33 cellular contexts compared by ENCODE assay signal in the genomic region with DNA sequence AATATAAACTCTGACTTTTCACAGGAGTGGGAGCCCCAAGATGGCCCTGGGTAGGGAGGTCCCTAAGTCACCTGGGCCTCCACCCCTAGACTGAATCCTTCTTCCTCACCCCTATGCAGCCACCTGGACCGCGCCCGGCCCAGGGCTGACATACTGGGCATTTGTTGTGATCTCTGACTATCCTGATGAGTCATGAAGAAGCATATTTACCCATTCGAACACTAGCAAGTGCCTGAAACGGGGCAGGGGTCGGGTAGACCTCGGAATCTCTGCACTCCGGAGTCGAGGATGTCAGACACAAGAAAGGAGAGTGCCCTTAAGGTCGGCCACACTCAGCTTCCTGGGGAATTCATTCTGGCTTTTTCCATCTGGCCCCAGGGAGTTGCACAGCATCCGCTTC. TPM values are rescaled to one million over a fixed set of nuclear protein-coding genes. Genes with fewer than 3 reads are reported as not detected.
DNase-seq lines count a peak whose midpoint lies in the region; ATAC-seq and TF ChIP-seq lines count a peak whose summit lies in the region.
"Had no signal": no experiment of that assay in that cellular context is flagged by ENCODE, and none has a peak within 500 bp of the region (broad histone marks: within the 10 kb centered on the region; RNA-seq: fewer than 3 reads in every experiment).

No MANE protein-coding gene starts in this region.

- H3K27me3 ChIP-seq in heart right ventricle = no peaks in the 10 kb centered on the region
- no peaks in the 10 kb centered on the region for H3K27me3 ChIP-seq in mesenchymal stem cell (ENCODE audit: control insufficient read depth in 1 of 2, insufficient read depth in 1 of 2, low read length in 2 of 2)
- no peaks in the 10 kb centered on the region for H3K27me3 ChIP-seq in ascending aorta
- H3K27me3 ChIP-seq in esophagus squamous epithelium = no peaks in the 10 kb centered on the region

- no peak overlapping the region for H4K91ac ChIP-seq in mesenchymal stem cell (ENCODE audit: low read length)

- H3K27me3 Mint-ChIP-seq in immature natural killer cell (ENCODE audit: low read depth in 3 of 3) = peaks cover 0 to 3% (median 0%) of the 10 kb centered on the region in 3 donors
- H3K27me3 Mint-ChIP-seq: activated CD4-positive, alpha-beta T cell treated with anti-CD3 and anti-CD28 coated beads, Interleukin-2, amount 10 ng/mL, durations not matched to agents 24 days and 14 days; CD4-positive, alpha-beta T cell had no signal

- H2BK120ac ChIP-seq in mesenchymal stem cell (ENCODE audit: low read depth, low read length) = no peak overlapping the region

- H3K4me1 ChIP-seq in heart right ventricle (peaks cover 0 to 23% (median 0%) of the 10 kb centered on the region in 9 donors), mesenchymal stem cell (ENCODE audit: control insufficient read depth, insufficient read depth, low read depth, low read length) (peaks cover 1% of the 10 kb centered on the region), ascending aorta (no peaks in the 10 kb centered on the region), esophagus squamous epithelium (no peaks in the 10 kb centered on the region)

- no peak overlapping the region for H3K4ac ChIP-seq in mesenchymal stem cell (ENCODE audit: low read depth in 1 of 2, low read length in 2 of 2)

- H3K27ac Mint-ChIP-seq in immature natural killer cell = peak overlapping the region in 1 of 6 donors; percentile 35
- H3K27ac Mint-ChIP-seq: activated CD4-positive, alpha-beta T cell treated with anti-CD3 and anti-CD28 coated beads, Interleukin-2, amount 10 ng/mL, durations not matched to agents 24 days and 14 days; CD4-positive, alpha-beta T cell had no signal

- H4K8ac ChIP-seq in mesenchymal stem cell (ENCODE audit: low read length) = no peak overlapping the region

- peaks cover 0 to 13% of the 10 kb centered on the region in 2 donors for H3K4me1 Mint-ChIP-seq in immature natural killer cell

- H3K4me2 ChIP-seq in mesenchymal stem cell (ENCODE audit: low read length, poor library complexity, severe bottlenecking) = no peak overlapping the region

- no peak overlapping the region for H3K14ac ChIP-seq in mesenchymal stem cell (ENCODE audit: low read length in 2 of 2)

- TF ChIP-seq POLR2A in esophagus squamous epithelium (IDR thresholded peaks at IDR 0.05) = no peak

- H3K9me3 ChIP-seq in heart right ventricle (no peaks in the 10 kb centered on the region), mesenchymal stem cell (ENCODE audit: control insufficient read depth, low read length) (no peaks in the 10 kb centered on the region), ascending aorta (no peaks in the 10 kb centered on the region), esophagus squamous epithelium (no peaks in the 10 kb centered on the region)

- H2AFZ ChIP-seq in mesenchymal stem cell (ENCODE audit: low read depth, low read length) = no peak overlapping the region

- H3K18ac ChIP-seq in mesenchymal stem cell (ENCODE audit: low read depth in 1 of 2, low read length in 2 of 2) = no peak overlapping the region

- H3K36me3 Mint-ChIP-seq in immature natural killer cell = peaks cover 22 to 61% (median 44%) of the 10 kb centered on the region in 3 donors

- H3K23ac ChIP-seq in mesenchymal stem cell (ENCODE audit: low read length in 2 of 2) = no peak overlapping the region

- H2AK5ac ChIP-seq in mesenchymal stem cell (ENCODE audit: low read length, severe bottlenecking) = no peak overlapping the region

- peak overlapping the region; percentile 2 for H2BK15ac ChIP-seq in mesenchymal stem cell (ENCODE audit: low read depth, poor library complexity, severe bottlenecking)

- H3K79me1 ChIP-seq in mesenchymal stem cell (replicated peaks; ENCODE audit: low read length, poor library complexity, severe bottlenecking) = peaks cover 51% of the 10 kb centered on the region

- no peak overlapping the region for H3K9ac ChIP-seq in mesenchymal stem cell (ENCODE audit: low read length)

- no peak overlapping the region for H2BK5ac ChIP-seq in mesenchymal stem cell (ENCODE audit: low read depth, low read length, poor library complexity, severe bottlenecking)

- 63 to 67% methylated on average over 11 of the region's 11 CpGs for WGBS in heart right ventricle, 2 donors
- 61% methylated on average over 11 of the region's 11 CpGs for WGBS in mesenchymal stem cell
- 57 to 64% methylated on average over 10 to 11 of the region's 11 CpGs for WGBS in esophagus squamous epithelium, 2 donors

- H3K4me3 Mint-ChIP-seq in immature natural killer cell = no peak overlapping the region
- H3K4me3 Mint-ChIP-seq: activated CD4-positive, alpha-beta T cell treated with anti-CD3 and anti-CD28 coated beads, Interleukin-2, amount 10 ng/mL, durations not matched to agents 24 days and 14 days; CD4-positive, alpha-beta T cell; natural killer cell had no signal

- peak overlapping the region in 6 of 10 donors; percentile 23 to 93 (median 48) for H3K27ac ChIP-seq in heart right ventricle
- no peak overlapping the region for H3K27ac ChIP-seq in mesenchymal stem cell (ENCODE audit: low read length, poor library complexity, severe bottlenecking)
- H3K27ac ChIP-seq in skin epidermis = peak overlapping the region in 15 of 21 experiments; percentile 24 to 81 (median 59)
- no peak overlapping the region for H3K27ac ChIP-seq in ascending aorta
- peak overlapping the region in 2 of 4 donors; percentile 16 to 64 for H3K27ac ChIP-seq in esophagus squamous epithelium

- intact Hi-C loops in heart right ventricle (cut with DNase I) = no loop called here
- intact Hi-C loops in cardiac septum (cut with DNase I) = no loop called here
- intact Hi-C loops in ascending aorta (cut with DNase I) = no loop called here
- intact Hi-C loops in esophagus squamous epithelium (cut with DNase I) = no loop called here

- H3K4me3 ChIP-seq in heart right ventricle (no peak overlapping the region), mesenchymal stem cell (ENCODE audit: insufficient read depth in 1 of 2, low read depth in 1 of 2, low read length in 2 of 2) (no peak overlapping the region), skin epidermis (no peak overlapping the region), ascending aorta (no peak overlapping the region), esophagus squamous epithelium (no peak overlapping the region)

- H3K9me3 Mint-ChIP-seq in immature natural killer cell = no peaks in the 10 kb centered on the region
- H3K9me3 Mint-ChIP-seq: activated CD4-positive, alpha-beta T cell treated with anti-CD3 and anti-CD28 coated beads, Interleukin-2, amount 10 ng/mL, durations not matched to agents 24 days and 14 days; CD4-positive, alpha-beta T cell; natural killer cell had no signal

- peaks cover 0 to 100% (median 68%) of the 10 kb centered on the region in 9 donors for H3K36me3 ChIP-seq in heart right ventricle
- peaks cover 70 to 96% of the 10 kb centered on the region in 2 experiments for H3K36me3 ChIP-seq in mesenchymal stem cell (ENCODE audit: control insufficient read depth in 1 of 2, insufficient read depth in 2 of 2, low read depth in 1 of 2, low read length in 2 of 2)
- peaks cover 58 to 81% of the 10 kb centered on the region in 2 donors for H3K36me3 ChIP-seq in ascending aorta
- H3K36me3 ChIP-seq in esophagus squamous epithelium = peaks cover 39 to 100% (median 44%) of the 10 kb centered on the region in 3 donors

- TF ChIP-seq CTCF in heart right ventricle (IDR thresholded peaks at IDR 0.05) (no peak), ascending aorta (IDR thresholded peaks at IDR 0.05) (no peak), esophagus squamous epithelium (IDR thresholded peaks at IDR 0.05) (no peak)

- DNase-seq in heart right ventricle (no peak), cardiac septum (ENCODE audit: low spot score) (no peak), mesenchymal stem cell (no peak), ascending aorta (ENCODE audit: low spot score in 2 of 2) (no peak), immature natural killer cell (no peak), esophagus squamous epithelium (lab: John Stamatoyannopoulos, UW) (no peak), cerebellar cortex (ENCODE audit: low spot score) (no peak)
- DNase-seq: activated CD4-positive, alpha-beta T cell treated with anti-CD3 and anti-CD28 coated beads, Interleukin-2, amount 10 ng/mL, durations not matched to agents 24 days and 14 days; activated CD8-positive, alpha-beta memory T cell treated with anti-CD3 and anti-CD28 coated beads for 24 hours; activated gamma-delta T cell; activated T-cell treated with anti-CD3 and anti-CD28 coated beads for 4 hours; CD4-positive, alpha-beta T cell; central memory CD4-positive, alpha-beta T cell; foreskin fibroblast; GOT3; natural killer cell; NCI-H1092; NCI-H1694 treated with DMSO at 0.1 percent for 48 hours; NCI-H446; NCI-H748 treated with DMSO at 0.1 percent for 48 hours; stimulated activated CD4-positive, alpha-beta T cell treated with anti-CD3 and anti-CD28 coated beads, Interleukin-2, amount 100 ng/mL, for 24 hours; SW 1271; T1000 had no signal

- no peak overlapping the region for H2BK12ac ChIP-seq in mesenchymal stem cell (ENCODE audit: low read length in 2 of 2)

- no peak for ATAC-seq in heart right ventricle

RNA-seq across cellular contexts. Expression of gene METTL22, which starts 10.3 kb away (rescaled TPM):
- total RNA-seq in heart right ventricle = 10 to 100 TPM; 23.5 to 36.4 (median 32.9) TPM
- polyA plus RNA-seq in heart right ventricle = 10 to 100 TPM; 53.3 to 64.5 TPM
- total RNA-seq in cardiac septum = 31.9 TPM
- polyA plus RNA-seq in mesenchymal stem cell (2013, experiment 1 of 2) = 31.8 TPM
- 31.8 TPM for polyA plus RNA-seq in mesenchymal stem cell (2013, experiment 2 of 2)
- total RNA-seq in ascending aorta = 31.7 TPM
- 1 to 10 TPM; 7.5 to 9.9 (median 9.4) TPM for polyA plus RNA-seq in immature natural killer cell
- 10 to 100 TPM in 3 of 4 donors, 1 to 10 TPM in 1; 4.9 to 28.4 (median 13.0) TPM for total RNA-seq in esophagus squamous epithelium

RNA-seq across cellular contexts. Expression of gene TMEM114, which starts 41.5 kb away (rescaled TPM):
- total RNA-seq in heart right ventricle = under 1 TPM in 2 of 10 donors, not detected in 8; 0.34 to 0.37 TPM
- not detected for polyA plus RNA-seq in heart right ventricle
- not detected for total RNA-seq in cardiac septum
- polyA plus RNA-seq in mesenchymal stem cell (2013, experiment 1 of 2) = not detected
- not detected for polyA plus RNA-seq in mesenchymal stem cell (2013, experiment 2 of 2)
- total RNA-seq in ascending aorta = not detected
- not detected for polyA plus RNA-seq in immature natural killer cell
- not detected for total RNA-seq in esophagus squamous epithelium
- total RNA-seq: A172; activated CD4-positive, alpha-beta T cell treated with anti-CD3 and anti-CD28 coated beads, Interleukin-2, amount 10 ng/mL, durations not matched to agents 24 days and 14 days; CD4-positive, alpha-beta T cell; Daoy; esophagus mucosa; liver; M059J; natural killer cell; osteoblast; renal cortical epithelial cell; ureter had no signal
- polyA plus RNA-seq: keratinocyte, liver had no signal

RNA-seq across cellular contexts. Expression of gene ABAT, which starts 42.6 kb away (rescaled TPM):
- total RNA-seq in heart right ventricle (10 to 100 TPM in 7 of 10 donors, 1 to 10 TPM in 3; 3.7 to 35.9 (median 17.7) TPM), cardiac septum (25.8 TPM), ascending aorta (1.8 TPM), esophagus squamous epithelium (10 to 100 TPM in 2 of 4 donors, 1 to 10 TPM in 2; 2.9 to 14.5 (median 9.1) TPM)
- polyA plus RNA-seq in heart right ventricle (10 to 100 TPM in 1 of 2 donors, 1 to 10 TPM in 1; 2.2 to 10.3 TPM), immature natural killer cell (1 to 10 TPM in 2 of 3 donors, not detected in 1; 1.9 to 5.4 TPM)
- 2.0 TPM for polyA plus RNA-seq in mesenchymal stem cell (2013, experiment 1 of 2)
- polyA plus RNA-seq in mesenchymal stem cell (2013, experiment 2 of 2) = 2.1 TPM

Comparison
In these comparisons a context has a peak if more than half of its experiments do, and no peak if none do; other contexts are left out.
1. H3K27ac ChIP-seq: peak in heart right ventricle (6 of 10) and skin epidermis (15 of 21); none in mesenchymal stem cell (single experiment) and ascending aorta (0 of 2).